In the genomic region with DNA sequence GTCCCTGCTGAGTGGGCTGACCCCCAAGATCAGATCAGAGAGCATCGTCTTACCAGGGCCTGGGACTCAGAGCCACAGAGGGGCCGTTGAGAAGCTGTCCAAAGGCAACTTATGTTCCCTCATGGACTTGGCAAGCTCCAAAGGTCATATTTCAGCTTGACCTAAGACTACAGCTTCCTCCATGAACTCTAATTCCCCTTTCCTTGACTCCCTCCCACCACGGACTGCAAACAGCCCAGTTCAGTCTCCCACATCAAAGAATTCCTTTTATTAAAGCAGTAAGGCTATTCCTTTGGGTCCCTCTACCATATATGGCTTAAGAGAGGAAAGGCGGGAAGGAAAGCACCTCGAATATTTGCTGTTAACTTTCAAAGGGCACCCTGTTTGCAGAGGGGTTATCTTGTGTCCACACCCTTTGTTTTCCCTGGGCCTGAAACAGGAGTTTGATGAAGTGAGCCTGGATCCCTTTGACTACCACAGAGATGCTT, we compare ENCODE assay signal across 23 cellular contexts.
DNase-seq lines count a peak whose midpoint lies in the region; ATAC-seq and TF ChIP-seq lines count a peak whose summit lies in the region.
"Had no signal": no experiment of that assay in that cellular context is flagged by ENCODE, and none has a peak within 500 bp of the region (broad histone marks: within the 10 kb centered on the region; RNA-seq: fewer than 3 reads in every experiment).

No MANE protein-coding gene starts in this region.

- peaks cover 31% of the 10 kb centered on the region for H3K27me3 Mint-ChIP-seq in activated naive CD8-positive, alpha-beta T cell treated with anti-CD3 and anti-CD28 coated beads for 36 hours
- peaks cover 87% of the 10 kb centered on the region for H3K27me3 Mint-ChIP-seq in activated CD8-positive, alpha-beta memory T cell treated with anti-CD3 and anti-CD28 coated beads, Interleukin-2, amount 10 ng/mL, durations not matched to agents 7 days and 5 days

- DNase-seq in coronary artery (ENCODE audit: low spot score), result no peak
- DNase-seq in left lobe of liver (ENCODE audit: low spot score), result no peak
- DNase-seq in activated naive CD8-positive, alpha-beta T cell treated with anti-CD3 and anti-CD28 coated beads for 36 hours, result no peak
- DNase-seq in activated CD8-positive, alpha-beta memory T cell treated with anti-CD3 and anti-CD28 coated beads, Interleukin-2, amount 10 ng/mL, durations not matched to agents 7 days and 5 days, result no peak
- DNase-seq: activated T-cell treated with anti-CD3 and anti-CD28 coated beads, Interleukin-2, amount 50 U/mL, for 72 hours; body of pancreas; CD8-positive, alpha-beta memory T cell; DND-41; endodermal cell; HCEC 1CT; lower lobe of right lung; NCI-H1417; NCI-H2107; NCI-H510A treated with DMSO at 0.1 percent for 48 hours; RPMI8226; stimulated activated CD4-positive, alpha-beta T cell treated with anti-CD3 and anti-CD28 coated beads, Interleukin-1b, Interleukin-23, amount 100 ng/mL, for 48 hours; T1000 had no signal

- no peak overlapping the region for H3K27ac Mint-ChIP-seq in activated naive CD8-positive, alpha-beta T cell treated with anti-CD3 and anti-CD28 coated beads for 36 hours
- no peak overlapping the region for H3K27ac Mint-ChIP-seq in activated CD8-positive, alpha-beta memory T cell treated with anti-CD3 and anti-CD28 coated beads, Interleukin-2, amount 10 ng/mL, durations not matched to agents 7 days and 5 days
- H3K27ac Mint-ChIP-seq: activated naive CD8-positive, alpha-beta T cell; activated T-cell treated with anti-CD3 and anti-CD28 coated beads, Interleukin-2, amount 50 U/mL, for 72 hours; CD8-positive, alpha-beta memory T cell; endodermal cell; stimulated activated memory B cell treated with anti-CD40 and anti-IgM and Interleukin-4, amounts not matched to agents 10 μg/mL and 1 μg/mL and 100 μg/mL, for 72 hours had no signal

- peak overlapping the region; percentile 37; the same call in 1 of the 2 replicates for H3K27ac ChIP-seq in HUES64 (ENCODE audit: low read depth, low read length)
- peak overlapping the region; percentile 46 to 56 for H3K27ac ChIP-seq in coronary artery
- peak overlapping the region; percentile 85 for H3K27ac ChIP-seq in stomach smooth muscle (ENCODE audit: low read length)
- H3K27ac ChIP-seq: body of pancreas, lower lobe of right lung, thoracic aorta had no signal

- H3K4me1 ChIP-seq in HUES64 (ENCODE audit: insufficient read depth, low read length), result peaks cover 22% of the 10 kb centered on the region
- peaks cover 29% of the 10 kb centered on the region for H3K4me1 ChIP-seq in stomach smooth muscle (ENCODE audit: control insufficient read depth, insufficient read depth, low read length)

- TF ChIP-seq CTCF in coronary artery (IDR thresholded peaks at IDR 0.05), result no peak

- H3K4me3 ChIP-seq in HUES64 (ENCODE audit: low read length) (no peak overlapping the region), coronary artery (no peak overlapping the region), stomach smooth muscle (ENCODE audit: low read length in 2 of 2) (no peak overlapping the region)
- H3K4me3 ChIP-seq: body of pancreas, lower lobe of right lung, thoracic aorta had no signal

- no peaks in the 10 kb centered on the region for H3K9me3 Mint-ChIP-seq in activated naive CD8-positive, alpha-beta T cell treated with anti-CD3 and anti-CD28 coated beads for 36 hours
- no peaks in the 10 kb centered on the region for H3K9me3 Mint-ChIP-seq in activated CD8-positive, alpha-beta memory T cell treated with anti-CD3 and anti-CD28 coated beads, Interleukin-2, amount 10 ng/mL, durations not matched to agents 7 days and 5 days (ENCODE audit: low read depth)
- H3K9me3 Mint-ChIP-seq: activated T-cell treated with anti-CD3 and anti-CD28 coated beads, Interleukin-2, amount 50 U/mL, for 72 hours; endodermal cell had no signal

- H3K9me3 ChIP-seq in HUES64 (ENCODE audit: insufficient read depth, low read depth, low read length), result no peaks in the 10 kb centered on the region
- H3K9me3 ChIP-seq in stomach smooth muscle (ENCODE audit: control insufficient read depth in 2 of 2, low read length in 2 of 2), result no peaks in the 10 kb centered on the region
- H3K9me3 ChIP-seq: body of pancreas, lower lobe of right lung, thoracic aorta had no signal

- H3K36me3 ChIP-seq in HUES64 (ENCODE audit: insufficient read depth, low read length), result no peaks in the 10 kb centered on the region
- H3K36me3 ChIP-seq in stomach smooth muscle (ENCODE audit: control insufficient read depth in 2 of 2, insufficient read depth in 2 of 2, low read length in 2 of 2), result no peaks in the 10 kb centered on the region
- H3K36me3 ChIP-seq: lower lobe of right lung, thoracic aorta had no signal

- no peaks in the 10 kb centered on the region for H3K36me3 Mint-ChIP-seq in activated naive CD8-positive, alpha-beta T cell treated with anti-CD3 and anti-CD28 coated beads for 36 hours
- H3K36me3 Mint-ChIP-seq in activated CD8-positive, alpha-beta memory T cell treated with anti-CD3 and anti-CD28 coated beads, Interleukin-2, amount 10 ng/mL, durations not matched to agents 7 days and 5 days, result no peaks in the 10 kb centered on the region
- H3K36me3 Mint-ChIP-seq: stimulated activated memory B cell treated with anti-CD40 and anti-IgM and Interleukin-4, amounts not matched to agents 10 μg/mL and 1 μg/mL and 100 μg/mL, for 72 hours had no signal

- no peak overlapping the region for H3K4me3 Mint-ChIP-seq in activated naive CD8-positive, alpha-beta T cell treated with anti-CD3 and anti-CD28 coated beads for 36 hours
- no peak overlapping the region for H3K4me3 Mint-ChIP-seq in activated CD8-positive, alpha-beta memory T cell treated with anti-CD3 and anti-CD28 coated beads, Interleukin-2, amount 10 ng/mL, durations not matched to agents 7 days and 5 days
- H3K4me3 Mint-ChIP-seq: activated naive CD8-positive, alpha-beta T cell; activated T-cell treated with anti-CD3 and anti-CD28 coated beads, Interleukin-2, amount 50 U/mL, for 72 hours; CD8-positive, alpha-beta memory T cell; endodermal cell; stimulated activated memory B cell treated with anti-CD40 and anti-IgM and Interleukin-4, amounts not matched to agents 10 μg/mL and 1 μg/mL and 100 μg/mL, for 72 hours had no signal

- H3K4me1 Mint-ChIP-seq in activated naive CD8-positive, alpha-beta T cell treated with anti-CD3 and anti-CD28 coated beads for 36 hours, result peaks cover 14% of the 10 kb centered on the region
- peaks cover 7% of the 10 kb centered on the region for H3K4me1 Mint-ChIP-seq in activated CD8-positive, alpha-beta memory T cell treated with anti-CD3 and anti-CD28 coated beads, Interleukin-2, amount 10 ng/mL, durations not matched to agents 7 days and 5 days
- H3K4me1 Mint-ChIP-seq: stimulated activated memory B cell treated with anti-CD40 and anti-IgM and Interleukin-4, amounts not matched to agents 10 μg/mL and 1 μg/mL and 100 μg/mL, for 72 hours had no signal

- H3K27me3 ChIP-seq in HUES64 (ENCODE audit: insufficient read depth, low read length), result no peaks in the 10 kb centered on the region
- no peaks in the 10 kb centered on the region for H3K27me3 ChIP-seq in stomach smooth muscle (ENCODE audit: control insufficient read depth in 1 of 2, insufficient read depth in 2 of 2, low read length in 2 of 2)
- H3K27me3 ChIP-seq: body of pancreas had no signal

- ATAC-seq in left lobe of liver (peak; percentile 47), GM21367 (IDR thresholded peaks at IDR 0.05; ENCODE audit: unreplicated experiment) (no peak)
- ATAC-seq in activated CD8-positive, alpha-beta memory T cell treated with anti-CD3 and anti-CD28 coated beads, Interleukin-2, amount 10 ng/mL, durations not matched to agents 7 days and 5 days, result no peak
- ATAC-seq: activated T-cell treated with anti-CD3 and anti-CD28 coated beads, Interleukin-2, amount 50 U/mL, for 72 hours; body of pancreas; lower lobe of right lung; stimulated activated memory B cell treated with anti-CD40 and anti-IgM and Interleukin-4, amounts not matched to agents 10 μg/mL and 1 μg/mL and 100 μg/mL, for 72 hours had no signal

- CTCF ChIA-PET in activated CD8-positive, alpha-beta memory T cell treated with anti-CD3 and anti-CD28 coated beads, Interleukin-2, amount 10 ng/mL, durations not matched to agents 7 days and 5 days (lab: Charles Lee), result no interaction called here

- WGBS in HUES64, result 61% methylated on average over 5 of the region's 5 CpGs

- H3K9ac ChIP-seq in HUES64 (ENCODE audit: low read depth, low read length) (no peak overlapping the region), stomach smooth muscle (ENCODE audit: low read length in 2 of 2) (no peak overlapping the region)
